19 cellular contexts compared by ENCODE assay signal in the genomic region with DNA sequence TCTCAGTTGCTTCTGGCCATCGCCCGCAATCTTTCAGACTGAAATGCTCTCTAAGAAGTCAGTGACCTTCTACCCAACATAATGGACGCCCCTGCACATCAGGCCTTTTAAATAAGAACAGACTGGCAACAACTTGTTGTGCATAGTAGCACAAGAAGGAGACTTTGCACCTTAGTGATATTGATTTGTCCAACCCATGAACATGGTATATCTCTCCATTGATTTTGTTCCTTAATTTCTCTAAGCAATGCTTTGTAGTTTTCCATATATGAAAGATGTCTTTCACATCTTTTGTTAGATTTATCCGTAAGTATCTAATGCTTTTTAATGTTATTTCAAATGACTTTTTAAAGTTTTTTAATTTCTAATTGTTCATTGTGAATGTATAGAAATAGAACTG.
"Had no signal": no experiment of that assay in that cellular context is flagged by ENCODE, and none has a peak within 500 bp of the region (broad histone marks: within the 10 kb centered on the region; RNA-seq: fewer than 3 reads in every experiment).

No MANE protein-coding gene starts in this region.

- H3K36me3 ChIP-seq: cardiac muscle cell, esophagus squamous epithelium, neutrophil, thyroid gland had no signal

- H3K27me3 ChIP-seq: esophagus squamous epithelium, heart right ventricle, spleen, thyroid gland had no signal

- H3K9ac ChIP-seq: parathyroid adenoma had no signal

- H3K4me3 Mint-ChIP-seq: immature natural killer cell; naive thymus-derived CD8-positive, alpha-beta T cell had no signal

- H3K27me3 Mint-ChIP-seq: naive thymus-derived CD8-positive, alpha-beta T cell had no signal

- H3K9me3 ChIP-seq: esophagus squamous epithelium, heart right ventricle, neutrophil, spleen, thyroid gland had no signal

- DNase-seq: activated CD4-positive, alpha-beta T cell treated with anti-CD3 and anti-CD28 coated beads, Interleukin-2, amount 50 U/mL, for 1 hour; activated gamma-delta T cell treated with Interleukin-2 at 50 U/mL for 16 hours; activated T-cell treated with anti-CD3 and anti-CD28 coated beads, Interleukin-2, amount 50 U/mL, for 72 hours; dermis blood vessel endothelial cell; effector memory CD4-positive, alpha-beta T cell; esophagus squamous epithelium; heart right ventricle; immature natural killer cell; kidney glomerular epithelial cell; mesendoderm; naive thymus-derived CD8-positive, alpha-beta T cell; spleen; stimulated activated CD4-positive, alpha-beta T cell treated with anti-CD3 and anti-CD28 coated beads, Interleukin-4, amount 100 ng/mL, for 4 hours; stimulated activated naive CD4-positive, alpha-beta T cell; thyroid gland had no signal

- H3K4me1 ChIP-seq: parathyroid adenoma, thyroid gland had no signal

- H3K27ac Mint-ChIP-seq: activated naive CD4-positive, alpha-beta T cell treated with anti-CD3 and anti-CD28 coated beads, Interleukin-2, amount 50 U/mL, for 72 hours; immature natural killer cell had no signal

- H3K4me3 ChIP-seq: cardiac muscle cell, esophagus squamous epithelium, heart right ventricle, spleen, thyroid gland had no signal

- H3K9me3 Mint-ChIP-seq: activated naive CD4-positive, alpha-beta T cell treated with anti-CD3 and anti-CD28 coated beads, Interleukin-2, amount 50 U/mL, for 72 hours; activated T-cell treated with anti-CD3 and anti-CD28 coated beads, Interleukin-2, amount 50 U/mL, for 72 hours; immature natural killer cell; naive thymus-derived CD8-positive, alpha-beta T cell had no signal

- H3K27ac ChIP-seq: cardiac muscle cell, neutrophil, parathyroid adenoma, thyroid gland had no signal
